ENCODE assay signal across 1 cellular context in the genomic region with DNA sequence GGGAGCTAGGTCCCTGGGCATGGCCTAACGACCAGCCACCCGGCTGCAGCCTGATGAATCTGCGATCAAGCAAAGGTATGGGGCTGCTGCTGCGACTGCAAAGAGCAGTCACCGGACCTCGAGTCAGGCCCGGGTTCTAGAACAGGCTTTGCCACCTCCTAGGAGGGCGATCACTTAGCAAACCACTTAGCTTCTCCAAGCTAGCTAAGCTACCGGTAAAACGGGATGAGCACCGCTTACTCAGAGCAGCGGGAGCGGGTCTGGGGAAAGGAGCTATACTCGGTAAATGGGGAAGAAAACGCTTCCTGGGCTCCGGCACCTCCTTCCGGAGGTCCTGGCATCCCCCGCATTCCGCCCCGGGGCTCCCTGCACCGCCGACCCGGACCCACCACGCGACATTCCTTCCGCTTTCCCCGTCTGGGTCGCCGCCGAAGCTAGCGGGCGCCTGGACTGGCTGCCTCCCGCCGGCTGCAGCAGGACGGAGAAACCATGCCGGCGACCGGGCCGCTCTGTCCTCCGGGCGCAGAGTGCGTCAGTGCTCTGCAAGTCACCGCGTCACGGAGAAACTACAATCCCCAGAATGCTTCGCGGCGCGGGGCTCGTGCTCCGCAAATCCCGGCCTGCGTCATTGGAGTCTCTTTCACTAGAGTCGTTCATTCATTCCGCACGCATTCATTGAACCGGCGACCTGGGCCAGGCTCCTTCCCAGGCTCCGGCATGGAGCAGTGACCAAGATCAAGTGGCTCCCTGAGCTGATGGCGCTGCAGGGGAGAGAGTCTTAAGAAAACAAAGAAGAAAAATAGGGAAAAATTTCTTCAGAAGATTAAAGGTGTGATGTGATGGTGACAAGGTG.
TF ChIP-seq lines count a peak whose summit lies in the region.

A gene (minus strand): TSS at position 531 of the 853 bp plus-strand sequence. CDS start 3,779 bp downstream, outside the sequence.

TF ChIP-seq in K562, 482 proteins besides CTCF, POLR2A, EP300 and RAD21 (continued from another document and continues in another):
- TF ChIP-seq, protein P1, sequence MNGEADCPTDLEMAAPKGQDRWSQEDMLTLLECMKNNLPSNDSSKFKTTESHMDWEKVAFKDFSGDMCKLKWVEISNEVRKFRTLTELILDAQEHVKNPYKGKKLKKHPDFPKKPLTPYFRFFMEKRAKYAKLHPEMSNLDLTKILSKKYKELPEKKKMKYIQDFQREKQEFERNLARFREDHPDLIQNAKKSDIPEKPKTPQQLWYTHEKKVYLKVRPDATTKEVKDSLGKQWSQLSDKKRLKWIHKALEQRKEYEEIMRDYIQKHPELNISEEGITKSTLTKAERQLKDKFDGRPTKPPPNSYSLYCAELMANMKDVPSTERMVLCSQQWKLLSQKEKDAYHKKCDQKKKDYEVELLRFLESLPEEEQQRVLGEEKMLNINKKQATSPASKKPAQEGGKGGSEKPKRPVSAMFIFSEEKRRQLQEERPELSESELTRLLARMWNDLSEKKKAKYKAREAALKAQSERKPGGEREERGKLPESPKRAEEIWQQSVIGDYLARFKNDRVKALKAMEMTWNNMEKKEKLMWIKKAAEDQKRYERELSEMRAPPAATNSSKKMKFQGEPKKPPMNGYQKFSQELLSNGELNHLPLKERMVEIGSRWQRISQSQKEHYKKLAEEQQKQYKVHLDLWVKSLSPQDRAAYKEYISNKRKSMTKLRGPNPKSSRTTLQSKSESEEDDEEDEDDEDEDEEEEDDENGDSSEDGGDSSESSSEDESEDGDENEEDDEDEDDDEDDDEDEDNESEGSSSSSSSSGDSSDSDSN (IDR thresholded peaks at IDR 0.05; ENCODE audit: borderline replicate concordance in 1 of 2, low read depth in 2 of 2, low read length in 2 of 2): peak; percentile 84 to 93; a peak in 3 of 4 replicates
- TF ChIP-seq ZNF143 (CRISPR knock-in tag; IDR thresholded peaks at IDR 0.05) (peak; percentile 96), KDM2B (CRISPR knock-in tag; IDR thresholded peaks at IDR 0.05) (peak; percentile 89), NFE2 (IDR thresholded peaks at IDR 0.05; ENCODE audit: low read depth) (peak; percentile 84), MYNN (IDR thresholded peaks at IDR 0.05) (0 out of 2 replicates have a peak, but pooled peaks have one; percentile 2), MYNN (CRISPR knock-in tag; IDR thresholded peaks at IDR 0.05) (no peak), ZNF197 (CRISPR knock-in tag; IDR thresholded peaks at IDR 0.05; ENCODE audit: low read depth) (peak; percentile 24; the same call in 1 of the 2 replicates), PTRF (tag; IDR thresholded peaks at IDR 0.05) (no peak), NFIC (IDR thresholded peaks at IDR 0.05) (peak; percentile 46), PCBP2 (IDR thresholded peaks at IDR 0.05; ENCODE audit: low read depth, low read length, poor library complexity, severe bottlenecking) (no peak), ZNF41 (CRISPR knock-in tag; conservative IDR thresholded peaks at IDR 0.05) (no peak), POLR2H (tag; IDR thresholded peaks at IDR 0.05; ENCODE audit: low read depth) (peak; percentile 71), CXXC5 (CRISPR knock-in tag; IDR thresholded peaks at IDR 0.05) (peak; percentile 97), RBFOX2 (IDR thresholded peaks at IDR 0.05; ENCODE audit: low read depth, low read length) (peak; percentile 98), JUN (IDR thresholded peaks at IDR 0.05; ENCODE audit: borderline replicate concordance, low read depth, low read length) (peak; percentile 75; the same call in 1 of the 2 replicates), JUN (CRISPR knock-in tag; IDR thresholded peaks at IDR 0.05; ENCODE audit: borderline replicate concordance) (peak; percentile 41; the same call in 1 of the 2 replicates), ADNP (tag; IDR thresholded peaks at IDR 0.05) (no peak), MXI1 (IDR thresholded peaks at IDR 0.05; ENCODE audit: low read depth, low read length) (peak; percentile 80; the same call in 1 of the 2 replicates), HDAC1 (IDR thresholded peaks at IDR 0.05) (peak in 1 of 2 experiments; percentile 88; a peak in 2 of 4 replicates), LCOR (CRISPR knock-in tag; IDR thresholded peaks at IDR 0.05) (0 out of 2 replicates have a peak, but pooled peaks have one; percentile 8), GTF2F1 (IDR thresholded peaks at IDR 0.05; ENCODE audit: low read depth, low read length) (0 out of 2 replicates have a peak, but pooled peaks have one; percentile 28), NR2C2 (CRISPR knock-in tag; IDR thresholded peaks at IDR 0.05) (peak; percentile 70; the same call in 1 of the 2 replicates), NR2C2 (tag; IDR thresholded peaks at IDR 0.05) (peak; percentile 82; the same call in 1 of the 2 replicates), ZNF217 (CRISPR knock-in tag; IDR thresholded peaks at IDR 0.05) (no peak), ATF1 (CRISPR knock-in tag; IDR thresholded peaks at IDR 0.05) (peak; percentile 63), ATF1 (tag; IDR thresholded peaks at IDR 0.05) (peak; percentile 96), CHD1 (IDR thresholded peaks at IDR 0.05; ENCODE audit: low read length) (peak; percentile 85), CHD2 (IDR thresholded peaks at IDR 0.05; ENCODE audit: low read depth, low read length) (peak; percentile 78), RCOR1 (IDR thresholded peaks at IDR 0.05; ENCODE audit: borderline replicate concordance in 1 of 2, low read depth in 2 of 2, low read length in 2 of 2) (peak in 1 of 2 experiments; percentile 37; a peak in 1 of 4 replicates), NR2F6 (CRISPR knock-in tag; IDR thresholded peaks at IDR 0.05) (no peak), KLF16 (IDR thresholded peaks at IDR 0.05) (peak; percentile 92), PHB (CRISPR knock-in tag; IDR thresholded peaks at IDR 0.05) (no peak; the same call in 1 of the 2 replicates), SMAD1 (IDR thresholded peaks at IDR 0.05; ENCODE audit: low read depth, low read length, partially characterized antibody) (peak; percentile 50), ARHGAP35 (IDR thresholded peaks at IDR 0.05; ENCODE audit: partially characterized antibody) (no peak), CBX5 (IDR thresholded peaks at IDR 0.05; ENCODE audit: borderline replicate concordance, low read depth) (no peak), CBX2 (IDR thresholded peaks at IDR 0.05; ENCODE audit: insufficient read depth, low read length, poor library complexity, severe bottlenecking) (no peak), MTA1 (IDR thresholded peaks at IDR 0.05; ENCODE audit: borderline replicate concordance) (peak; percentile 54), CBX1 (IDR thresholded peaks at IDR 0.05; ENCODE audit: low read depth) (no peak; the same call in 1 of the 2 replicates)
- TF ChIP-seq, protein P2, sequence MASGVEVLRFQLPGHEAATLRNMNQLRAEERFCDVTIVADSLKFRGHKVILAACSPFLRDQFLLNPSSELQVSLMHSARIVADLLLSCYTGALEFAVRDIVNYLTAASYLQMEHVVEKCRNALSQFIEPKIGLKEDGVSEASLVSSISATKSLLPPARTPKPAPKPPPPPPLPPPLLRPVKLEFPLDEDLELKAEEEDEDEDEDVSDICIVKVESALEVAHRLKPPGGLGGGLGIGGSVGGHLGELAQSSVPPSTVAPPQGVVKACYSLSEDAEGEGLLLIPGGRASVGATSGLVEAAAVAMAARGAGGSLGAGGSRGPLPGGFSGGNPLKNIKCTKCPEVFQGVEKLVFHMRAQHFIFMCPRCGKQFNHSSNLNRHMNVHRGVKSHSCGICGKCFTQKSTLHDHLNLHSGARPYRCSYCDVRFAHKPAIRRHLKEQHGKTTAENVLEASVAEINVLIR (CRISPR knock-in tag; IDR thresholded peaks at IDR 0.05): peak; percentile 74
- TF ChIP-seq, protein P3, sequence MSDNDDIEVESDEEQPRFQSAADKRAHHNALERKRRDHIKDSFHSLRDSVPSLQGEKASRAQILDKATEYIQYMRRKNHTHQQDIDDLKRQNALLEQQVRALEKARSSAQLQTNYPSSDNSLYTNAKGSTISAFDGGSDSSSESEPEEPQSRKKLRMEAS (CRISPR knock-in tag; IDR thresholded peaks at IDR 0.05): peak; percentile 89
- TF ChIP-seq, protein P4, sequence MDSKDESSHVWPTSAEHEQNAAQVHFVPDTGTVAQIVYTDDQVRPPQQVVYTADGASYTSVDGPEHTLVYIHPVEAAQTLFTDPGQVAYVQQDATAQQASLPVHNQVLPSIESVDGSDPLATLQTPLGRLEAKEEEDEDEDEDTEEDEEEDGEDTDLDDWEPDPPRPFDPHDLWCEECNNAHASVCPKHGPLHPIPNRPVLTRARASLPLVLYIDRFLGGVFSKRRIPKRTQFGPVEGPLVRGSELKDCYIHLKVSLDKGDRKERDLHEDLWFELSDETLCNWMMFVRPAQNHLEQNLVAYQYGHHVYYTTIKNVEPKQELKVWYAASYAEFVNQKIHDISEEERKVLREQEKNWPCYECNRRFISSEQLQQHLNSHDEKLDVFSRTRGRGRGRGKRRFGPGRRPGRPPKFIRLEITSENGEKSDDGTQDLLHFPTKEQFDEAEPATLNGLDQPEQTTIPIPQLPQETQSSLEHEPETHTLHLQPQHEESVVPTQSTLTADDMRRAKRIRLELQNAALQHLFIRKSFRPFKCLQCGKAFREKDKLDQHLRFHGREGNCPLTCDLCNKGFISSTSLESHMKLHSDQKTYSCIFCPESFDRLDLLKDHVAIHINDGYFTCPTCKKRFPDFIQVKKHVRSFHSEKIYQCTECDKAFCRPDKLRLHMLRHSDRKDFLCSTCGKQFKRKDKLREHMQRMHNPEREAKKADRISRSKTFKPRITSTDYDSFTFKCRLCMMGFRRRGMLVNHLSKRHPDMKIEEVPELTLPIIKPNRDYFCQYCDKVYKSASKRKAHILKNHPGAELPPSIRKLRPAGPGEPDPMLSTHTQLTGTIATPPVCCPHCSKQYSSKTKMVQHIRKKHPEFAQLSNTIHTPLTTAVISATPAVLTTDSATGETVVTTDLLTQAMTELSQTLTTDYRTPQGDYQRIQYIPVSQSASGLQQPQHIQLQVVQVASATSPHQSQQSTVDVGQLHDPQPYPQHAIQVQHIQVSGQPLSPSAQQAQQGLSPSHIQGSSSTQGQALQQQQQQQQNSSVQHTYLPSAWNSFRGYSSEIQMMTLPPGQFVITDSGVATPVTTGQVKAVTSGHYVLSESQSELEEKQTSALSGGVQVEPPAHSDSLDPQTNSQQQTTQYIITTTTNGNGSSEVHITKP (IDR thresholded peaks at IDR 0.05; ENCODE audit: partially characterized antibody): peak; percentile 44
- TF ChIP-seq, protein P5, sequence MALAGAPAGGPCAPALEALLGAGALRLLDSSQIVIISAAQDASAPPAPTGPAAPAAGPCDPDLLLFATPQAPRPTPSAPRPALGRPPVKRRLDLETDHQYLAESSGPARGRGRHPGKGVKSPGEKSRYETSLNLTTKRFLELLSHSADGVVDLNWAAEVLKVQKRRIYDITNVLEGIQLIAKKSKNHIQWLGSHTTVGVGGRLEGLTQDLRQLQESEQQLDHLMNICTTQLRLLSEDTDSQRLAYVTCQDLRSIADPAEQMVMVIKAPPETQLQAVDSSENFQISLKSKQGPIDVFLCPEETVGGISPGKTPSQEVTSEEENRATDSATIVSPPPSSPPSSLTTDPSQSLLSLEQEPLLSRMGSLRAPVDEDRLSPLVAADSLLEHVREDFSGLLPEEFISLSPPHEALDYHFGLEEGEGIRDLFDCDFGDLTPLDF (CRISPR knock-in tag; IDR thresholded peaks at IDR 0.05): peak; percentile 77
- TF ChIP-seq, protein P6, sequence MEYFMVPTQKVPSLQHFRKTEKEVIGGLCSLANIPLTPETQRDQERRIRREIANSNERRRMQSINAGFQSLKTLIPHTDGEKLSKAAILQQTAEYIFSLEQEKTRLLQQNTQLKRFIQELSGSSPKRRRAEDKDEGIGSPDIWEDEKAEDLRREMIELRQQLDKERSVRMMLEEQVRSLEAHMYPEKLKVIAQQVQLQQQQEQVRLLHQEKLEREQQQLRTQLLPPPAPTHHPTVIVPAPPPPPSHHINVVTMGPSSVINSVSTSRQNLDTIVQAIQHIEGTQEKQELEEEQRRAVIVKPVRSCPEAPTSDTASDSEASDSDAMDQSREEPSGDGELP (CRISPR knock-in tag; IDR thresholded peaks at IDR 0.05; ENCODE audit: borderline replicate concordance): peak; percentile 76; the same call in 1 of the 2 replicates
- TF ChIP-seq, protein P7, sequence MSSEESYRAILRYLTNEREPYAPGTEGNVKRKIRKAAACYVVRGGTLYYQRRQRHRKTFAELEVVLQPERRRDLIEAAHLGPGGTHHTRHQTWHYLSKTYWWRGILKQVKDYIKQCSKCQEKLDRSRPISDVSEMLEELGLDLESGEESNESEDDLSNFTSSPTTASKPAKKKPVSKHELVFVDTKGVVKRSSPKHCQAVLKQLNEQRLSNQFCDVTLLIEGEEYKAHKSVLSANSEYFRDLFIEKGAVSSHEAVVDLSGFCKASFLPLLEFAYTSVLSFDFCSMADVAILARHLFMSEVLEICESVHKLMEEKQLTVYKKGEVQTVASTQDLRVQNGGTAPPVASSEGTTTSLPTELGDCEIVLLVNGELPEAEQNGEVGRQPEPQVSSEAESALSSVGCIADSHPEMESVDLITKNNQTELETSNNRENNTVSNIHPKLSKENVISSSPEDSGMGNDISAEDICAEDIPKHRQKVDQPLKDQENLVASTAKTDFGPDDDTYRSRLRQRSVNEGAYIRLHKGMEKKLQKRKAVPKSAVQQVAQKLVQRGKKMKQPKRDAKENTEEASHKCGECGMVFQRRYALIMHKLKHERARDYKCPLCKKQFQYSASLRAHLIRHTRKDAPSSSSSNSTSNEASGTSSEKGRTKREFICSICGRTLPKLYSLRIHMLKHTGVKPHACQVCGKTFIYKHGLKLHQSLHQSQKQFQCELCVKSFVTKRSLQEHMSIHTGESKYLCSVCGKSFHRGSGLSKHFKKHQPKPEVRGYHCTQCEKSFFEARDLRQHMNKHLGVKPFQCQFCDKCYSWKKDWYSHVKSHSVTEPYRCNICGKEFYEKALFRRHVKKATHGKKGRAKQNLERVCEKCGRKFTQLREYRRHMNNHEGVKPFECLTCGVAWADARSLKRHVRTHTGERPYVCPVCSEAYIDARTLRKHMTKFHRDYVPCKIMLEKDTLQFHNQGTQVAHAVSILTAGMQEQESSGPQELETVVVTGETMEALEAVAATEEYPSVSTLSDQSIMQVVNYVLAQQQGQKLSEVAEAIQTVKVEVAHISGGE (CRISPR knock-in tag; IDR thresholded peaks at IDR 0.05): peak in 1 of 3 experiments; percentile 96; a peak in 3 of 6 replicates
- TF ChIP-seq, protein P8, sequence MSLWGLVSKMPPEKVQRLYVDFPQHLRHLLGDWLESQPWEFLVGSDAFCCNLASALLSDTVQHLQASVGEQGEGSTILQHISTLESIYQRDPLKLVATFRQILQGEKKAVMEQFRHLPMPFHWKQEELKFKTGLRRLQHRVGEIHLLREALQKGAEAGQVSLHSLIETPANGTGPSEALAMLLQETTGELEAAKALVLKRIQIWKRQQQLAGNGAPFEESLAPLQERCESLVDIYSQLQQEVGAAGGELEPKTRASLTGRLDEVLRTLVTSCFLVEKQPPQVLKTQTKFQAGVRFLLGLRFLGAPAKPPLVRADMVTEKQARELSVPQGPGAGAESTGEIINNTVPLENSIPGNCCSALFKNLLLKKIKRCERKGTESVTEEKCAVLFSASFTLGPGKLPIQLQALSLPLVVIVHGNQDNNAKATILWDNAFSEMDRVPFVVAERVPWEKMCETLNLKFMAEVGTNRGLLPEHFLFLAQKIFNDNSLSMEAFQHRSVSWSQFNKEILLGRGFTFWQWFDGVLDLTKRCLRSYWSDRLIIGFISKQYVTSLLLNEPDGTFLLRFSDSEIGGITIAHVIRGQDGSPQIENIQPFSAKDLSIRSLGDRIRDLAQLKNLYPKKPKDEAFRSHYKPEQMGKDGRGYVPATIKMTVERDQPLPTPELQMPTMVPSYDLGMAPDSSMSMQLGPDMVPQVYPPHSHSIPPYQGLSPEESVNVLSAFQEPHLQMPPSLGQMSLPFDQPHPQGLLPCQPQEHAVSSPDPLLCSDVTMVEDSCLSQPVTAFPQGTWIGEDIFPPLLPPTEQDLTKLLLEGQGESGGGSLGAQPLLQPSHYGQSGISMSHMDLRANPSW (CRISPR knock-in tag; IDR thresholded peaks at IDR 0.05): peak; percentile 90; the same call in 1 of the 2 replicates
